Comparison of ENCODE assay signal across 1 cellular context in genomic region chr14:74712499-74713394, GRCh38.
TF ChIP-seq lines count a peak whose summit lies in the region.

Gene AREL1 (minus strand): TSS chr14:74713080. CDS start chr14:74685615, 27,465 bp downstream.
Gene FCF1 (plus strand): TSS chr14:74713144. CDS start chr14:74713198, 54 bp downstream.

TF ChIP-seq in HepG2, 621 proteins besides CTCF, POLR2A, EP300 and RAD21 (continued from another document and continues in another):
- TF ChIP-seq, protein P1, sequence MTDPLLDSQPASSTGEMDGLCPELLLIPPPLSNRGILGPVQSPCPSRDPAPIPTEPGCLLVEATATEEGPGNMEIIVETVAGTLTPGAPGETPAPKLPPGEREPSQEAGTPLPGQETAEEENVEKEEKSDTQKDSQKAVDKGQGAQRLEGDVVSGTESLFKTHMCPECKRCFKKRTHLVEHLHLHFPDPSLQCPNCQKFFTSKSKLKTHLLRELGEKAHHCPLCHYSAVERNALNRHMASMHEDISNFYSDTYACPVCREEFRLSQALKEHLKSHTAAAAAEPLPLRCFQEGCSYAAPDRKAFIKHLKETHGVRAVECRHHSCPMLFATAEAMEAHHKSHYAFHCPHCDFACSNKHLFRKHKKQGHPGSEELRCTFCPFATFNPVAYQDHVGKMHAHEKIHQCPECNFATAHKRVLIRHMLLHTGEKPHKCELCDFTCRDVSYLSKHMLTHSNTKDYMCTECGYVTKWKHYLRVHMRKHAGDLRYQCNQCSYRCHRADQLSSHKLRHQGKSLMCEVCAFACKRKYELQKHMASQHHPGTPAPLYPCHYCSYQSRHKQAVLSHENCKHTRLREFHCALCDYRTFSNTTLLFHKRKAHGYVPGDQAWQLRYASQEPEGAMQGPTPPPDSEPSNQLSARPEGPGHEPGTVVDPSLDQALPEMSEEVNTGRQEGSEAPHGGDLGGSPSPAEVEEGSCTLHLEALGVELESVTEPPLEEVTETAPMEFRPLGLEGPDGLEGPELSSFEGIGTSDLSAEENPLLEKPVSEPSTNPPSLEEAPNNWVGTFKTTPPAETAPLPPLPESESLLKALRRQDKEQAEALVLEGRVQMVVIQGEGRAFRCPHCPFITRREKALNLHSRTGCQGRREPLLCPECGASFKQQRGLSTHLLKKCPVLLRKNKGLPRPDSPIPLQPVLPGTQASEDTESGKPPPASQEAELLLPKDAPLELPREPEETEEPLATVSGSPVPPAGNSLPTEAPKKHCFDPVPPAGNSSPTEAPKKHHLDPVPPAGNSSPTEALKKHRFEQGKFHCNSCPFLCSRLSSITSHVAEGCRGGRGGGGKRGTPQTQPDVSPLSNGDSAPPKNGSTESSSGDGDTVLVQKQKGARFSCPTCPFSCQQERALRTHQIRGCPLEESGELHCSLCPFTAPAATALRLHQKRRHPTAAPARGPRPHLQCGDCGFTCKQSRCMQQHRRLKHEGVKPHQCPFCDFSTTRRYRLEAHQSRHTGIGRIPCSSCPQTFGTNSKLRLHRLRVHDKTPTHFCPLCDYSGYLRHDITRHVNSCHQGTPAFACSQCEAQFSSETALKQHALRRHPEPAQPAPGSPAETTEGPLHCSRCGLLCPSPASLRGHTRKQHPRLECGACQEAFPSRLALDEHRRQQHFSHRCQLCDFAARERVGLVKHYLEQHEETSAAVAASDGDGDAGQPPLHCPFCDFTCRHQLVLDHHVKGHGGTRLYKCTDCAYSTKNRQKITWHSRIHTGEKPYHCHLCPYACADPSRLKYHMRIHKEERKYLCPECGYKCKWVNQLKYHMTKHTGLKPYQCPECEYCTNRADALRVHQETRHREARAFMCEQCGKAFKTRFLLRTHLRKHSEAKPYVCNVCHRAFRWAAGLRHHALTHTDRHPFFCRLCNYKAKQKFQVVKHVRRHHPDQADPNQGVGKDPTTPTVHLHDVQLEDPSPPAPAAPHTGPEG (CRISPR knock-in tag; IDR thresholded peaks at IDR 0.05): no peak
- TF ChIP-seq NCOA5 (CRISPR knock-in tag; IDR thresholded peaks at IDR 0.05) (no peak), SMYD3 (CRISPR knock-in tag; IDR thresholded peaks at IDR 0.05) (no peak), ZFY (CRISPR knock-in tag; IDR thresholded peaks at IDR 0.05) (peak; percentile 79), DRAP1 (CRISPR knock-in tag; IDR thresholded peaks at IDR 0.05) (peak; percentile 63), EED (CRISPR knock-in tag; IDR thresholded peaks at IDR 0.05) (no peak), PAXIP1 (CRISPR knock-in tag; conservative IDR thresholded peaks at IDR 0.05) (no peak; the same call in 1 of the 2 replicates), ZBTB37 (CRISPR knock-in tag; IDR thresholded peaks at IDR 0.05) (no peak), ZNF7 (CRISPR knock-in tag; IDR thresholded peaks at IDR 0.05) (no peak), E2F5 (CRISPR knock-in tag; conservative IDR thresholded peaks at IDR 0.05) (no peak), FOXM1 (CRISPR knock-in tag; IDR thresholded peaks at IDR 0.05) (no peak), ZNF280B (CRISPR knock-in tag; IDR thresholded peaks at IDR 0.05; ENCODE audit: borderline replicate concordance) (0 out of 2 replicates have a peak, but pooled peaks have one; percentile 32), ELF3 (CRISPR knock-in tag; IDR thresholded peaks at IDR 0.05) (peak; percentile 91), TCF7 (IDR thresholded peaks at IDR 0.05; ENCODE audit: low read depth) (no peak), YY1 (IDR thresholded peaks at IDR 0.05; ENCODE audit: insufficient read depth, insufficient replicate concordance, low read depth, low read length) (no peak), SRSF4 (IDR thresholded peaks at IDR 0.05; ENCODE audit: low read depth, low read length, poor library complexity, severe bottlenecking) (no peak), HNF4G (IDR thresholded peaks at IDR 0.05; ENCODE audit: borderline replicate concordance, low read depth, low read length) (no peak), HNF4G (CRISPR knock-in tag; IDR thresholded peaks at IDR 0.05; ENCODE audit: borderline replicate concordance, low read depth) (no peak), ZNF792 (CRISPR knock-in tag; IDR thresholded peaks at IDR 0.05) (peak; percentile 88; the same call in 1 of the 2 replicates), ZNF354B (CRISPR knock-in tag; IDR thresholded peaks at IDR 0.05) (no peak), ZSCAN25 (CRISPR knock-in tag; IDR thresholded peaks at IDR 0.05) (no peak), KMT2A (CRISPR knock-in tag; IDR thresholded peaks at IDR 0.05) (peak; percentile 95), RBAK (CRISPR knock-in tag; IDR thresholded peaks at IDR 0.05) (no peak), NFIC (IDR thresholded peaks at IDR 0.05; ENCODE audit: low read length) (peak; percentile 49; the same call in 1 of the 2 replicates), USF2 (IDR thresholded peaks at IDR 0.05; ENCODE audit: low read depth, low read length) (no peak), USF2 (CRISPR knock-in tag; IDR thresholded peaks at IDR 0.05; ENCODE audit: borderline replicate concordance) (no peak; the same call in 1 of the 2 replicates)
- TF ChIP-seq, protein P2, sequence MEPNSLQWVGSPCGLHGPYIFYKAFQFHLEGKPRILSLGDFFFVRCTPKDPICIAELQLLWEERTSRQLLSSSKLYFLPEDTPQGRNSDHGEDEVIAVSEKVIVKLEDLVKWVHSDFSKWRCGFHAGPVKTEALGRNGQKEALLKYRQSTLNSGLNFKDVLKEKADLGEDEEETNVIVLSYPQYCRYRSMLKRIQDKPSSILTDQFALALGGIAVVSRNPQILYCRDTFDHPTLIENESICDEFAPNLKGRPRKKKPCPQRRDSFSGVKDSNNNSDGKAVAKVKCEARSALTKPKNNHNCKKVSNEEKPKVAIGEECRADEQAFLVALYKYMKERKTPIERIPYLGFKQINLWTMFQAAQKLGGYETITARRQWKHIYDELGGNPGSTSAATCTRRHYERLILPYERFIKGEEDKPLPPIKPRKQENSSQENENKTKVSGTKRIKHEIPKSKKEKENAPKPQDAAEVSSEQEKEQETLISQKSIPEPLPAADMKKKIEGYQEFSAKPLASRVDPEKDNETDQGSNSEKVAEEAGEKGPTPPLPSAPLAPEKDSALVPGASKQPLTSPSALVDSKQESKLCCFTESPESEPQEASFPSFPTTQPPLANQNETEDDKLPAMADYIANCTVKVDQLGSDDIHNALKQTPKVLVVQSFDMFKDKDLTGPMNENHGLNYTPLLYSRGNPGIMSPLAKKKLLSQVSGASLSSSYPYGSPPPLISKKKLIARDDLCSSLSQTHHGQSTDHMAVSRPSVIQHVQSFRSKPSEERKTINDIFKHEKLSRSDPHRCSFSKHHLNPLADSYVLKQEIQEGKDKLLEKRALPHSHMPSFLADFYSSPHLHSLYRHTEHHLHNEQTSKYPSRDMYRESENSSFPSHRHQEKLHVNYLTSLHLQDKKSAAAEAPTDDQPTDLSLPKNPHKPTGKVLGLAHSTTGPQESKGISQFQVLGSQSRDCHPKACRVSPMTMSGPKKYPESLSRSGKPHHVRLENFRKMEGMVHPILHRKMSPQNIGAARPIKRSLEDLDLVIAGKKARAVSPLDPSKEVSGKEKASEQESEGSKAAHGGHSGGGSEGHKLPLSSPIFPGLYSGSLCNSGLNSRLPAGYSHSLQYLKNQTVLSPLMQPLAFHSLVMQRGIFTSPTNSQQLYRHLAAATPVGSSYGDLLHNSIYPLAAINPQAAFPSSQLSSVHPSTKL (CRISPR knock-in tag; IDR thresholded peaks at IDR 0.05): peak; percentile 62
- TF ChIP-seq, protein P3, sequence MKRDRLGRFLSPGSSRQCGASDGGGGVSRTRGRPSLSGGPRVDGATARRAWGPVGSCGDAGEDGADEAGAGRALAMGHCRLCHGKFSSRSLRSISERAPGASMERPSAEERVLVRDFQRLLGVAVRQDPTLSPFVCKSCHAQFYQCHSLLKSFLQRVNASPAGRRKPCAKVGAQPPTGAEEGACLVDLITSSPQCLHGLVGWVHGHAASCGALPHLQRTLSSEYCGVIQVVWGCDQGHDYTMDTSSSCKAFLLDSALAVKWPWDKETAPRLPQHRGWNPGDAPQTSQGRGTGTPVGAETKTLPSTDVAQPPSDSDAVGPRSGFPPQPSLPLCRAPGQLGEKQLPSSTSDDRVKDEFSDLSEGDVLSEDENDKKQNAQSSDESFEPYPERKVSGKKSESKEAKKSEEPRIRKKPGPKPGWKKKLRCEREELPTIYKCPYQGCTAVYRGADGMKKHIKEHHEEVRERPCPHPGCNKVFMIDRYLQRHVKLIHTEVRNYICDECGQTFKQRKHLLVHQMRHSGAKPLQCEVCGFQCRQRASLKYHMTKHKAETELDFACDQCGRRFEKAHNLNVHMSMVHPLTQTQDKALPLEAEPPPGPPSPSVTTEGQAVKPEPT (CRISPR knock-in tag; IDR thresholded peaks at IDR 0.05; ENCODE audit: low read depth): no peak
- TF ChIP-seq, protein P4, sequence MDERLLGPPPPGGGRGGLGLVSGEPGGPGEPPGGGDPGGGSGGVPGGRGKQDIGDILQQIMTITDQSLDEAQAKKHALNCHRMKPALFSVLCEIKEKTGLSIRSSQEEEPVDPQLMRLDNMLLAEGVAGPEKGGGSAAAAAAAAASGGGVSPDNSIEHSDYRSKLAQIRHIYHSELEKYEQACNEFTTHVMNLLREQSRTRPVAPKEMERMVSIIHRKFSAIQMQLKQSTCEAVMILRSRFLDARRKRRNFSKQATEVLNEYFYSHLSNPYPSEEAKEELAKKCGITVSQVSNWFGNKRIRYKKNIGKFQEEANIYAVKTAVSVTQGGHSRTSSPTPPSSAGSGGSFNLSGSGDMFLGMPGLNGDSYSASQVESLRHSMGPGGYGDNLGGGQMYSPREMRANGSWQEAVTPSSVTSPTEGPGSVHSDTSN (CRISPR knock-in tag; IDR thresholded peaks at IDR 0.05): no peak
